8 cellular contexts compared by ENCODE assay signal in the genomic region with DNA sequence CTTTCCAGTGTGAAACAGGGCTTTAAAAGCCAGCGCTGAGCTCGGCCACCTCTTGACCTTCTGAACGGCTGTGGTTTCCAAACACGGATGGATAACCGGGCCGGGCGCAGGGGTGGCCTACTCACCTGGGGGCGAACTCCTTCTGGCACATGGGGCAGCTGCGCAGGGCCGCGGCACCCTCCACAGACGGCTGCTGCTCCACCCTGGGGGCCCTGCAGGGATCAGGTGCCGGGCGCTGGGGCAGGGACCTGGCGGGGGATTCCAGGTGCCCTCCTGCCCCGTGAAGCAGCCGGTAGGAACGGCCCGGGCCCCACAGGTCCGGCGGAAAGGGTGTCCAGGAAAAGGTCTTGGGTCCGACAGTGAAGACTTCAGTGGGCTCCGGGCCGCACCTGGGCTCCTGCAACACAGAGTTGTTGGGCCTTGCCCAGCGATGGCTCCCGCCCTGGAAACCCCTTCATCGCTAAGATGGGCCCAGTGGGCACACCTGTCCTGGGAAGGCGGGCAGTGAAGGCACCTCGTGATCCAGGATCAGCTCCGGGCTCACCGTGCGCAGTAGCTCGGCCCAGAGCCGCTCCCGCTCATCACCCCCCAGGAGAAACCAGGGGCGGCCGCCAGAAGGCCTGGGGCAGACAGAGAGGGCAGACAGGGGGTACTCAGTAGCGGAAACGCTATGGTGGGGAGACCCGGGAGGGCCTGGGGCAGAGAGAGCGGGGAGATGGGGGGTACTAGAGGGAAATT. TPM values are rescaled to one million over a fixed set of nuclear protein-coding genes. Genes with fewer than 3 reads are reported as not detected.
A peak's percentile ranks its signal among the peaks of the same experiment; 100 is the strongest.
DNase-seq lines count a peak whose midpoint lies in the region; ATAC-seq, FAIRE-seq and TF ChIP-seq lines count a peak whose summit lies in the region.

No MANE protein-coding gene starts in this region.

- no peaks in the 10 kb centered on the region for H4K20me1 ChIP-seq in K562 (replicated peaks; ENCODE audit: control insufficient read depth, insufficient read depth, low read length)

- H3K36me3 Mint-ChIP-seq in stimulated activated naive CD8-positive, alpha-beta T cell treated with anti-CD3 and anti-CD28 coated beads, Interleukin-15, Interleukin-2, amounts not matched to agents 100 ng/mL and 50 ng/mL, for 24 hours (ENCODE audit: low read depth) = peaks cover 4% of the 10 kb centered on the region
- H3K36me3 Mint-ChIP-seq in memory B cell = no peaks in the 10 kb centered on the region

- H3K4me3 ChIP-seq in K562 = peak overlapping the region; percentile 54

- H3K9me3 ChIP-seq in K562 (replicated peaks; ENCODE audit: control insufficient read depth, insufficient read depth, low read depth, low read length) = no peaks in the 10 kb centered on the region

- peak overlapping the region; percentile 79 for H3K4me2 ChIP-seq in K562 (ENCODE audit: insufficient read depth, low read length)

- TF ChIP-seq EP300 in K562 (IDR thresholded peaks at IDR 0.05; ENCODE audit: low read length) = no peak

- no peak for FAIRE-seq in K562 (lab: Jason Lieb, UNC)

- in situ Hi-C loops in K562 (cut with MboI) = loop anchor here (10.0 to 25.0 kb wide), 2 partner anchors 181 to 344 kb away; a partner anchor contains a TSS

- peaks cover 43% of the 10 kb centered on the region for H3K79me2 ChIP-seq in K562 (ENCODE audit: control insufficient read depth, insufficient read depth, low read length)

- peak overlapping the region; percentile 77 to 95 for H3K9ac ChIP-seq in K562 (ENCODE audit: insufficient read depth in 1 of 2, low read depth in 2 of 2, low read length in 2 of 2)

- peak overlapping the region; percentile 68 for H3K27ac ChIP-seq in K562 (ENCODE audit: extremely low read depth, low read depth, low read length)

- TF ChIP-seq POLR2A in K562 (conservative IDR thresholded peaks at IDR 0.05) = peak; percentile 28; the same call in 1 of the 2 replicates

- H3K4me1 ChIP-seq in K562 (replicated peaks in 1 of 2; ENCODE audit: control insufficient read depth in 2 of 2, insufficient read depth in 2 of 2, low read length in 2 of 2) = peaks cover 43 to 90% of the 10 kb centered on the region in 2 experiments

- no peak for TF ChIP-seq CTCF in K562 (IDR thresholded peaks at IDR 0.05 in 2 of 3, conservative IDR thresholded peaks at IDR 0.05 in 1 of 3; ENCODE audit: insufficient read depth in 2 of 3, low read depth in 1 of 3, low read length in 3 of 3)

- TSS peak; percentile 55 for BruUV-seq in K562 (replicated peaks; lab: Mats Ljungman, UMichigan)

- H3K4me1 Mint-ChIP-seq in stimulated activated naive CD8-positive, alpha-beta T cell treated with anti-CD3 and anti-CD28 coated beads, Interleukin-15, Interleukin-2, amounts not matched to agents 100 ng/mL and 50 ng/mL, for 24 hours (ENCODE audit: low read depth) = peaks cover 39% of the 10 kb centered on the region
- H3K4me1 Mint-ChIP-seq in memory B cell = peaks cover 13% of the 10 kb centered on the region

- peak overlapping the region; percentile 74 for H3K4me3 Mint-ChIP-seq in stimulated activated naive CD8-positive, alpha-beta T cell treated with anti-CD3 and anti-CD28 coated beads, Interleukin-15, Interleukin-2, amounts not matched to agents 100 ng/mL and 50 ng/mL, for 24 hours
- H3K4me3 Mint-ChIP-seq in memory B cell = peak overlapping the region; percentile 85

- DNase-seq in stimulated activated naive CD8-positive, alpha-beta T cell treated with anti-CD3 and anti-CD28 coated beads, Interleukin-15, Interleukin-2, amounts not matched to agents 100 U/mL and 50 U/mL, for 24 hours = no peak
- DNase-seq in K562 (ENCODE audit: extremely low read depth in 1 of 4, low spot score in 3 of 4) (peak in 2 of 4 experiments; percentile 14 to 55), memory B cell (ENCODE audit: low spot score in 2 of 2) (no peak), sciatic nerve (ENCODE audit: low spot score) (no peak), NCI-H1930 (lab: John Stamatoyannopoulos, UW) (no peak), DMS 273 (lab: John Stamatoyannopoulos, UW; ENCODE audit: unreplicated experiment) (no peak)

- POLR2A ChIA-PET in K562 (lab: Yijun Ruan, JAX) = interaction anchor here (0.6 to 2.4 kb wide), 5 partner anchors 10 to 185 kb away, joined by 3 to 8 read pairs (median 3); no protein-coding TSS in a partner anchor

- WGBS in K562 (ENCODE audit: insufficient coverage, low coverage, missing lambda C conversion rate) = 15% methylated on average over 39 of the region's 41 CpGs

- ATAC-seq in stimulated activated naive CD8-positive, alpha-beta T cell treated with anti-CD3 and anti-CD28 coated beads, Interleukin-15, Interleukin-2, amounts not matched to agents 100 U/mL and 50 U/mL, for 24 hours = no peak
- no peak for ATAC-seq in K562
- no peak for ATAC-seq in memory B cell (ENCODE audit: low read depth)
- ATAC-seq in sciatic nerve = no peak
- no peak for ATAC-seq in HG03159 (IDR thresholded peaks at IDR 0.05; ENCODE audit: unreplicated experiment)

- CTCF ChIA-PET in K562 (lab: Yijun Ruan, JAX; ENCODE audit: low intra/inter-chr PET ratio) = interaction anchor here (3.6 kb wide), 1 partner anchor 188 kb away, joined by 44 read pairs; no protein-coding TSS in a partner anchor

- H3K9me3 Mint-ChIP-seq in stimulated activated naive CD8-positive, alpha-beta T cell treated with anti-CD3 and anti-CD28 coated beads, Interleukin-15, Interleukin-2, amounts not matched to agents 100 ng/mL and 50 ng/mL, for 24 hours = no peaks in the 10 kb centered on the region
- H3K9me3 Mint-ChIP-seq in memory B cell = no peaks in the 10 kb centered on the region

- H3K36me3 ChIP-seq in K562 (ENCODE audit: control insufficient read depth, insufficient read depth, low read length) = peaks cover 26% of the 10 kb centered on the region

- H3K27ac Mint-ChIP-seq in stimulated activated naive CD8-positive, alpha-beta T cell treated with anti-CD3 and anti-CD28 coated beads, Interleukin-15, Interleukin-2, amounts not matched to agents 100 ng/mL and 50 ng/mL, for 24 hours = peak overlapping the region; percentile 49
- peak overlapping the region; percentile 84 for H3K27ac Mint-ChIP-seq in memory B cell

- H3K9me1 ChIP-seq in K562 (ENCODE audit: control insufficient read depth, insufficient read depth, low read length) = no peaks in the 10 kb centered on the region

- H2AFZ ChIP-seq in K562 (ENCODE audit: low read depth, low read length) = peak overlapping the region; percentile 73

- intact Hi-C loops in K562 (cut with micrococcal nuclease) (loop anchor here (10.0 kb wide), 1 partner anchor 351 kb away; no protein-coding TSS in a partner anchor), sciatic nerve (cut with DNase I) (loop anchor here (2.0 kb wide), 1 partner anchor 187 kb away; no protein-coding TSS in a partner anchor)

- H3K27me3 Mint-ChIP-seq in stimulated activated naive CD8-positive, alpha-beta T cell treated with anti-CD3 and anti-CD28 coated beads, Interleukin-15, Interleukin-2, amounts not matched to agents 100 ng/mL and 50 ng/mL, for 24 hours = no peaks in the 10 kb centered on the region
- H3K27me3 Mint-ChIP-seq in memory B cell = no peaks in the 10 kb centered on the region

- no peaks in the 10 kb centered on the region for H3K27me3 ChIP-seq in K562 (ENCODE audit: control insufficient read depth in 2 of 2, insufficient read depth in 2 of 2, low read length in 2 of 2)

- no peak for TF ChIP-seq RAD21 in K562 (CRISPR knock-in tag; conservative IDR thresholded peaks at IDR 0.05 in 1 of 2, IDR thresholded peaks at IDR 0.05 in 1 of 2)

RNA-seq across cellular contexts. Expression of a gene that starts 0.9 kb away (rescaled TPM):
- total RNA-seq in K562 (2011; cell fraction: chromatin; rRNA removed; ENCODE audit: low replicate concordance) = 32.5 and 87.9 TPM in 2 replicates
- 57.6 and 57.7 TPM in 2 replicates for total RNA-seq in K562 (2011; cell fraction: nucleolus; rRNA removed)
- total RNA-seq in K562 (2011; cell fraction: nucleoplasm; rRNA removed) = 37.4 and 38.2 TPM in 2 replicates
- 74.4 and 79.5 TPM in 2 replicates for total RNA-seq in K562 (2014; rRNA removed)
- 4.5 and 5.2 TPM in 2 replicates for total RNA-seq in K562 (2014; rRNA removed; fragmentation: Illumina TruSeq; extraction: Trizol)
- 13.7 and 15.9 TPM in 2 replicates for total RNA-seq in K562 (2015; rRNA removed; fragmentation: Illumina TruSeq; extraction: Trizol)
- 142 TPM in 2 replicates for total RNA-seq in K562 (2021)
- 9.9 and 13.5 TPM in 2 replicates for polyA plus RNA-seq in K562 (2011; rRNA removed)
- 19.5 and 92.5 TPM in 2 replicates for polyA plus RNA-seq in K562 (2011; cell fraction: cytosol; rRNA removed)
- 23.2 and 44.5 TPM in 2 replicates for polyA plus RNA-seq in K562 (2011; cell fraction: nucleus; rRNA removed)
- polyA plus RNA-seq in K562 (2012) = 74.5 and 114 TPM in 2 replicates
- 8.4 and 22.6 TPM in 2 replicates for polyA plus RNA-seq in K562 (2014; fragmentation: Illumina TruSeq; extraction: Trizol)
- polyA plus RNA-seq in K562 (2014; fragmentation: Nextera tagmentation; extraction: Ambion mirVana) = 1 to 10 TPM in 1 of 2 experiments, under 1 TPM in 1; 0.58 to 1.0 TPM
- 143 and 153 TPM in 2 replicates for polyA plus RNA-seq in K562 (2014; rRNA removed)
- 3.3 and 3.9 TPM in 2 replicates for polyA minus RNA-seq in K562 (2011; rRNA and poly(A)+ RNA removed)
- polyA minus RNA-seq in K562 (2011; cell fraction: cytosol; rRNA and poly(A)+ RNA removed) = 16.1 and 25.8 TPM in 2 replicates
- 10.0 and 14.0 TPM in 2 replicates for polyA minus RNA-seq in K562 (2011; cell fraction: nucleus; rRNA and poly(A)+ RNA removed)
- 43.0 TPM for total RNA-seq in sciatic nerve

RNA-seq across cellular contexts. Expression of a gene that starts 34.4 kb away (rescaled TPM):
- total RNA-seq in K562 (2011; cell fraction: chromatin; rRNA removed; ENCODE audit: low replicate concordance) = 25.0 and 40.0 TPM in 2 replicates
- 28.2 and 34.2 TPM in 2 replicates for total RNA-seq in K562 (2011; cell fraction: nucleolus; rRNA removed)
- 21.0 and 24.4 TPM in 2 replicates for total RNA-seq in K562 (2011; cell fraction: nucleoplasm; rRNA removed)
- total RNA-seq in K562 (2014; rRNA removed) (10.8 and 16.6 TPM in 2 replicates), K562 (2014; rRNA removed; fragmentation: Illumina TruSeq; extraction: Trizol) (2.8 and 3.2 TPM in 2 replicates), K562 (2015; rRNA removed; fragmentation: Illumina TruSeq; extraction: Trizol) (4.6 and 5.6 TPM in 2 replicates), K562 (2021) (55.4 and 60.5 TPM in 2 replicates), sciatic nerve (108 TPM)
- polyA plus RNA-seq in K562 (2011; rRNA removed) (3.1 and 4.6 TPM in 2 replicates), K562 (2014; fragmentation: Illumina TruSeq; extraction: Trizol) (15.8 and 21.4 TPM in 2 replicates), K562 (2014; fragmentation: Nextera tagmentation; extraction: Ambion mirVana) (under 1 TPM; 0.10 to 0.39 TPM), K562 (2014; rRNA removed) (16.4 and 17.0 TPM in 2 replicates)
- 3.6 and 6.1 TPM in 2 replicates for polyA plus RNA-seq in K562 (2011; cell fraction: cytosol; rRNA removed)
- polyA plus RNA-seq in K562 (2011; cell fraction: nucleus; rRNA removed) = 8.6 and 16.4 TPM in 2 replicates
- 13.2 and 13.6 TPM in 2 replicates for polyA plus RNA-seq in K562 (2012)
- polyA minus RNA-seq in K562 (2011; rRNA and poly(A)+ RNA removed) = 2.7 and 4.6 TPM in 2 replicates
- polyA minus RNA-seq in K562 (2011; cell fraction: cytosol; rRNA and poly(A)+ RNA removed) = 20.6 and 21.9 TPM in 2 replicates
- polyA minus RNA-seq in K562 (2011; cell fraction: nucleus; rRNA and poly(A)+ RNA removed) = 8.6 and 10.9 TPM in 2 replicates
